In the genomic region with DNA sequence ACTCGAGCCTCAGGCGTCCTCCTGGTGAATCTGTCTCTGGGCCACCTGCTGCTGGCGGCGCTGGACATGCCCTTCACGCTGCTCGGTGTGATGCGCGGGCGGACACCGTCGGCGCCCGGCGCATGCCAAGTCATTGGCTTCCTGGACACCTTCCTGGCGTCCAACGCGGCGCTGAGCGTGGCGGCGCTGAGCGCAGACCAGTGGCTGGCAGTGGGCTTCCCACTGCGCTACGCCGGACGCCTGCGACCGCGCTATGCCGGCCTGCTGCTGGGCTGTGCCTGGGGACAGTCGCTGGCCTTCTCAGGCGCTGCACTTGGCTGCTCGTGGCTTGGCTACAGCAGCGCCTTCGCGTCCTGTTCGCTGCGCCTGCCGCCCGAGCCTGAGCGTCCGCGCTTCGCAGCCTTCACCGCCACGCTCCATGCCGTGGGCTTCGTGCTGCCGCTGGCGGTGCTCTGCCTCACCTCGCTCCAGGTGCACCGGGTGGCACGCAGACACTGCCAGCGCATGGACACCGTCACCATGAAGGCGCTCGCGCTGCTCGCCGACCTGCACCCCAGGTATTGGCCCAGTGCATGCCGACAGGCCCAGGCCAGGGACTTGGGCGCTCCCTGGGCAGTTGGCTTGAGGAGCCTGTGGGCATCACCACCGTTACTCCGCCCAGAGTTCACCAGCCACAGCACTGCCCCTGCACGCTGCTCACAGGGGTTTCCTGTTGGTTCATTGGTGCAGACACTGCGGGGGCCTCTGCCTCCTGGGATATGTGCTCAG, we compare ENCODE assay signal across 19 cellular contexts. TPM values are rescaled to one million over a fixed set of nuclear protein-coding genes. Genes with fewer than 3 reads are reported as not detected.
DNase-seq lines count a peak whose midpoint lies in the region; ATAC-seq, FAIRE-seq and TF ChIP-seq lines count a peak whose summit lies in the region.
"Had no signal": no experiment of that assay in that cellular context is flagged by ENCODE, and none has a peak within 500 bp of the region (broad histone marks: within the 10 kb centered on the region; RNA-seq: fewer than 3 reads in every experiment).

No MANE protein-coding gene starts in this region.

- H3K36me3 Mint-ChIP-seq in natural killer cell treated with Interleukin-12 subunit alpha and Interleukin-12 subunit beta and Interleukin-15 and Interleukin-18, amount 100 ng/mL, for 72 hours, result no peaks in the 10 kb centered on the region
- H3K36me3 Mint-ChIP-seq in natural killer cell (no peaks in the 10 kb centered on the region), neural progenitor cell (no peaks in the 10 kb centered on the region), chondrocyte (ENCODE audit: low read depth) (no peaks in the 10 kb centered on the region)
- H3K36me3 Mint-ChIP-seq: naive thymus-derived CD4-positive, alpha-beta T cell had no signal

- H3K79me2 ChIP-seq in hepatocyte, result no peaks in the 10 kb centered on the region
- H3K79me2 ChIP-seq in neural progenitor cell (ENCODE audit: low read depth), result no peaks in the 10 kb centered on the region

- no peak overlapping the region for H3K4me3 ChIP-seq in hepatocyte
- peak overlapping the region; percentile 31 for H3K4me3 ChIP-seq in neural progenitor cell
- H3K4me3 ChIP-seq: cardiac muscle cell, uterus had no signal

- H4K20me1 ChIP-seq in hepatocyte (ENCODE audit: insufficient read depth, poor library complexity, severe bottlenecking), result no peaks in the 10 kb centered on the region
- peaks cover 35% of the 10 kb centered on the region for H4K20me1 ChIP-seq in neural progenitor cell (ENCODE audit: low read depth)

- no peak overlapping the region for H3K4me3 Mint-ChIP-seq in natural killer cell treated with Interleukin-12 subunit alpha and Interleukin-12 subunit beta and Interleukin-15 and Interleukin-18, amount 100 ng/mL, for 72 hours
- no peak overlapping the region for H3K4me3 Mint-ChIP-seq in natural killer cell
- H3K4me3 Mint-ChIP-seq in neural progenitor cell, result peak overlapping the region; percentile 35
- no peak overlapping the region for H3K4me3 Mint-ChIP-seq in chondrocyte (ENCODE audit: unreplicated experiment)
- H3K4me3 Mint-ChIP-seq: activated CD8-positive, alpha-beta T cell treated with anti-CD3 and anti-CD28 coated beads for 36 hours; naive thymus-derived CD4-positive, alpha-beta T cell; T-helper 2 cell treated with Interferon-gamma antibody and Interleukin-4, amounts not matched to agents 5 μg/mL and 100 μg/mL, for 36 hours had no signal

- ATAC-seq in natural killer cell treated with Interleukin-12 subunit alpha and Interleukin-12 subunit beta and Interleukin-15 and Interleukin-18, amount 100 ng/mL, for 72 hours, result no peak
- no peak for ATAC-seq in natural killer cell

- WGBS in hepatocyte (ENCODE audit: low lambda C conversion rate, missing lambda C conversion rate), result 71% methylated on average over 66 of the region's 66 CpGs

- no peaks in the 10 kb centered on the region for H3K9me3 Mint-ChIP-seq in natural killer cell treated with Interleukin-12 subunit alpha and Interleukin-12 subunit beta and Interleukin-15 and Interleukin-18, amount 100 ng/mL, for 72 hours
- H3K9me3 Mint-ChIP-seq in natural killer cell (no peaks in the 10 kb centered on the region), neural progenitor cell (no peaks in the 10 kb centered on the region), chondrocyte (ENCODE audit: low read depth) (no peaks in the 10 kb centered on the region)
- H3K9me3 Mint-ChIP-seq: activated CD8-positive, alpha-beta T cell treated with anti-CD3 and anti-CD28 coated beads for 36 hours; T-helper 2 cell treated with Interferon-gamma antibody and Interleukin-4, amounts not matched to agents 5 μg/mL and 100 μg/mL, for 36 hours had no signal

- H3K9me3 ChIP-seq in hepatocyte (ENCODE audit: low read depth) (no peaks in the 10 kb centered on the region), neural progenitor cell (ENCODE audit: low read depth) (no peaks in the 10 kb centered on the region)
- H3K9me3 ChIP-seq: uterus had no signal

- no peak for TF ChIP-seq POLR2A in H54 (IDR thresholded peaks at IDR 0.05; ENCODE audit: low read depth, low read length)

- H3F3A ChIP-seq in neural progenitor cell (ENCODE audit: low read depth), result peaks cover 12% of the 10 kb centered on the region

- FAIRE-seq in H54 (lab: Jason Lieb, UNC), result no peak

- no peak overlapping the region for H3K9ac ChIP-seq in neural progenitor cell

- H3K27ac ChIP-seq in hepatocyte (no peak overlapping the region), neural progenitor cell (no peak overlapping the region)
- H3K27ac ChIP-seq: cardiac muscle cell, uterus, WERI-Rb-1 had no signal

- H3K27me3 ChIP-seq in hepatocyte (peaks cover 28% of the 10 kb centered on the region), neural progenitor cell (peaks cover 63% of the 10 kb centered on the region)
- H3K27me3 ChIP-seq: uterus had no signal

- H3K4me1 ChIP-seq in hepatocyte (ENCODE audit: insufficient read depth) (no peaks in the 10 kb centered on the region), neural progenitor cell (peaks cover 8% of the 10 kb centered on the region)
- H3K4me1 ChIP-seq: uterus had no signal

- H3K27ac Mint-ChIP-seq in natural killer cell treated with Interleukin-12 subunit alpha and Interleukin-12 subunit beta and Interleukin-15 and Interleukin-18, amount 100 ng/mL, for 72 hours, result no peak overlapping the region
- H3K27ac Mint-ChIP-seq in natural killer cell (no peak overlapping the region), neural progenitor cell (no peak overlapping the region), chondrocyte (ENCODE audit: unreplicated experiment) (no peak overlapping the region)
- H3K27ac Mint-ChIP-seq: activated CD8-positive, alpha-beta T cell treated with anti-CD3 and anti-CD28 coated beads for 36 hours; naive thymus-derived CD4-positive, alpha-beta T cell; T-helper 2 cell treated with Interferon-gamma antibody and Interleukin-4, amounts not matched to agents 5 μg/mL and 100 μg/mL, for 36 hours had no signal

- H3K4me1 Mint-ChIP-seq in natural killer cell treated with Interleukin-12 subunit alpha and Interleukin-12 subunit beta and Interleukin-15 and Interleukin-18, amount 100 ng/mL, for 72 hours (ENCODE audit: low read depth in 2 of 2), result no peaks in the 10 kb centered on the region
- no peaks in the 10 kb centered on the region for H3K4me1 Mint-ChIP-seq in natural killer cell
- peaks cover 7% of the 10 kb centered on the region for H3K4me1 Mint-ChIP-seq in neural progenitor cell
- H3K4me1 Mint-ChIP-seq in chondrocyte (ENCODE audit: low read depth), result no peaks in the 10 kb centered on the region
- H3K4me1 Mint-ChIP-seq: naive thymus-derived CD4-positive, alpha-beta T cell had no signal

- no peaks in the 10 kb centered on the region for H3K9me2 ChIP-seq in hepatocyte (replicated peaks; ENCODE audit: insufficient read depth)

- TF ChIP-seq CTCF in natural killer cell (IDR thresholded peaks at IDR 0.05) (no peak), hepatocyte (IDR thresholded peaks at IDR 0.05; ENCODE audit: poor library complexity) (no peak), neural progenitor cell (IDR thresholded peaks at IDR 0.05) (no peak), chondrocyte (IDR thresholded peaks at IDR 0.05) (no peak)

- H3K27me3 Mint-ChIP-seq in natural killer cell treated with Interleukin-12 subunit alpha and Interleukin-12 subunit beta and Interleukin-15 and Interleukin-18, amount 100 ng/mL, for 72 hours, result peaks cover 24 to 27% of the 10 kb centered on the region in 2 donors
- H3K27me3 Mint-ChIP-seq in natural killer cell (ENCODE audit: low read depth in 2 of 2) (peaks cover 6 to 16% of the 10 kb centered on the region in 2 donors), neural progenitor cell (ENCODE audit: insufficient read depth, low read depth) (peaks cover 54% of the 10 kb centered on the region), chondrocyte (ENCODE audit: low read depth) (peaks cover 59% of the 10 kb centered on the region)

- H2AFZ ChIP-seq in hepatocyte (no peak overlapping the region), neural progenitor cell (replicated peaks) (no peak overlapping the region)

- intact Hi-C loops in natural killer cell (cut with micrococcal nuclease), result no loop called here

- H3K36me3 ChIP-seq in hepatocyte (replicated peaks; ENCODE audit: insufficient read depth, low read depth) (no peaks in the 10 kb centered on the region), neural progenitor cell (no peaks in the 10 kb centered on the region)
- H3K36me3 ChIP-seq: cardiac muscle cell, uterus, WERI-Rb-1 had no signal

- peak overlapping the region; percentile 72 for H3K4me2 ChIP-seq in hepatocyte
- peak overlapping the region; percentile 81 for H3K4me2 ChIP-seq in neural progenitor cell

- DNase-seq in natural killer cell treated with Interleukin-12 subunit alpha and Interleukin-12 subunit beta and Interleukin-15 and Interleukin-18, amount 100 ng/mL, for 72 hours (ENCODE audit: low spot score), result peak; percentile 53
- DNase-seq in natural killer cell (no peak), hepatocyte (ENCODE audit: low spot score) (no peak), neural progenitor cell (ENCODE audit: low spot score) (no peak), chondrocyte (ENCODE audit: low spot score) (no peak), H54 (ENCODE audit: insufficient read length, low spot score) (no peak), NCI-H345 (lab: John Stamatoyannopoulos, UW) (no peak), Kasumi-1 (lab: John Stamatoyannopoulos, UW) (no peak)
- DNase-seq: hippocampal formation, NCI-H1436 treated with DMSO at 0.1 percent for 48 hours, NCI-H510A treated with DMSO at 0.1 percent for 48 hours had no signal

RNA-seq across cellular contexts. Expression of a gene that starts 1.1 kb away (rescaled TPM):
- not detected for total RNA-seq in natural killer cell treated with Interleukin-12 subunit alpha and Interleukin-12 subunit beta and Interleukin-15 and Interleukin-18, amount 100 ng/mL, for 72 hours
- total RNA-seq in natural killer cell (not detected), hepatocyte (0.36 and 1.0 TPM in 2 replicates), neural progenitor cell (ENCODE audit: low replicate concordance) (0.09 and 0.28 TPM in 2 replicates), chondrocyte (0.15 to 1.2 TPM (median 0.44 TPM) in 3 replicates)
- polyA plus RNA-seq in hepatocyte, result 0.28 and 0.57 TPM in 2 replicates
- total RNA-seq: activated CD8-positive, alpha-beta T cell treated with anti-CD3 and anti-CD28 coated beads for 36 hours; epithelial cell of proximal tubule; naive thymus-derived CD4-positive, alpha-beta T cell; RPMI7951 had no signal
- polyA plus RNA-seq: naive thymus-derived CD4-positive, alpha-beta T cell had no signal

RNA-seq across cellular contexts. Expression of a gene that starts 11.3 kb away (rescaled TPM):
- not detected for total RNA-seq in natural killer cell treated with Interleukin-12 subunit alpha and Interleukin-12 subunit beta and Interleukin-15 and Interleukin-18, amount 100 ng/mL, for 72 hours
- total RNA-seq in natural killer cell (not detected), hepatocyte (25.3 and 34.8 TPM in 2 replicates), neural progenitor cell (ENCODE audit: low replicate concordance) (5.9 TPM in 1 of 2 replicates, not detected in the other), chondrocyte (8.9 to 22.2 TPM (median 9.5 TPM) in 3 replicates)
- polyA plus RNA-seq in hepatocyte, result 113 and 148 TPM in 2 replicates
- total RNA-seq: activated CD8-positive, alpha-beta T cell treated with anti-CD3 and anti-CD28 coated beads for 36 hours; naive thymus-derived CD4-positive, alpha-beta T cell had no signal
- polyA plus RNA-seq: naive thymus-derived CD4-positive, alpha-beta T cell had no signal
